Comparison of ENCODE assay signal across 1 cellular context in genomic region chr5:113090336-113091106, GRCh38.
TF ChIP-seq lines count a peak whose summit lies in the region.

No MANE protein-coding gene starts in this region.

TF ChIP-seq in HepG2, 621 proteins besides CTCF, POLR2A, EP300 and RAD21 (continued from another document):
- TF ChIP-seq AKNA (CRISPR knock-in tag; IDR thresholded peaks at IDR 0.05; ENCODE audit: borderline replicate concordance) (no peak), KDM1A (CRISPR knock-in tag; IDR thresholded peaks at IDR 0.05) (no peak), ZNF749 (CRISPR knock-in tag; IDR thresholded peaks at IDR 0.05; ENCODE audit: borderline replicate concordance) (no peak), ZFP36 (IDR thresholded peaks at IDR 0.05; ENCODE audit: borderline replicate concordance, low read depth, low read length, partially characterized antibody) (no peak), ZFP1 (CRISPR knock-in tag; IDR thresholded peaks at IDR 0.05) (no peak), ZBTB20 (CRISPR knock-in tag; IDR thresholded peaks at IDR 0.05; ENCODE audit: borderline replicate concordance, low read depth) (no peak), KLF11 (CRISPR knock-in tag; IDR thresholded peaks at IDR 0.05) (no peak), FOXK2 (IDR thresholded peaks at IDR 0.05) (no peak), ZC3H4 (CRISPR knock-in tag; IDR thresholded peaks at IDR 0.05; ENCODE audit: borderline replicate concordance) (no peak), HDAC2 (CRISPR knock-in tag; IDR thresholded peaks at IDR 0.05) (no peak), ZNF234 (CRISPR knock-in tag; conservative IDR thresholded peaks at IDR 0.05) (no peak), ARID4A (CRISPR knock-in tag; IDR thresholded peaks at IDR 0.05; ENCODE audit: borderline replicate concordance) (no peak)
